Comparison of ENCODE assay signal across 8 cellular contexts in the genomic region with DNA sequence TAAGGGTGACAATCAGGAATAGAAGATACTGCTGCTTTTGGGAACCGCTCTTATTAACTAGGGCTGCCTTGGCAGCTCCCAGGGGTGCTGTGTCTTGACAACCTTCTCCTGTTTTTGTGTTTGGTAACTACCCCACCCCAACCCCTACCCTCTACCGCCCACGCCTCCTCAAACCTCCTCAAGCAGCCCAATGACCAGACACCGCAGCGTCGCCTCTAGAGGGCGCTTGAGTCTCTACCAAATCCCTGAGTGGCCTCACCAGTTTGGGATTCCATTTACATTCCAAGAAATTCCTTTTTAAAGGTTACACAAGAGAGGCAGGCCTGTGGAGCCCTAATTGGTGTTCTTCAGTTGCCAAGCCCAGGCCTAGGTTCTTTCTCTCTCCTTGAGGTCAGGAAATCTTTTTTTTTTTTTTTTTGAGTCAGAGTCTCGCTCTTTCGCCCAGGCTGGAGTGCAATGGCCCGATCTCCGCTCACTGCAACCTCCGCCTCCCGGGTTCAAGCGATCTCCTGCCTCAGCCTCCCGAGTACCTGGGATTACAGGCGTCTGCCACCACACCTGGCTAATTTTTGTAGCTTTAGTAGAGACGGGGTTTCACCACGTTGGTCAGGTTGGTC.
DNase-seq lines count a peak whose midpoint lies in the region; ATAC-seq, FAIRE-seq and TF ChIP-seq lines count a peak whose summit lies in the region.

No MANE protein-coding gene starts in this region.

- no peak for FAIRE-seq in HTR-8/SVneo (lab: Jason Lieb, UNC)

- H3K9me3 ChIP-seq in upper lobe of right lung: no peaks in the 10 kb centered on the region

- TF ChIP-seq CTCF in epithelial cell of proximal tubule (conservative IDR thresholded peaks at IDR 0.05; ENCODE audit: low read depth, low read length): peak; percentile 93
- TF ChIP-seq CTCF in upper lobe of right lung (IDR thresholded peaks at IDR 0.05): peak; percentile 63

- DNase-seq in NCI-H187 (lab: John Stamatoyannopoulos, UW) (peak; percentile 34 to 60), NCI-H187 treated with DMSO at 0.1 percent for 48 hours (lab: John Stamatoyannopoulos, UW) (no peak), HTR-8/SVneo (ENCODE audit: insufficient read length, low spot score) (peak; percentile 90), UCSD-AML1 (lab: John Stamatoyannopoulos, UW; ENCODE audit: unreplicated experiment) (peak; percentile 48), epithelial cell of proximal tubule (ENCODE audit: low read depth) (peak; percentile 80), mucosa of gallbladder (ENCODE audit: low spot score) (peak; percentile 44), upper lobe of right lung (peak; percentile 89)

- H3K27me3 ChIP-seq in upper lobe of right lung: no peaks in the 10 kb centered on the region

- no peaks in the 10 kb centered on the region for H3K36me3 ChIP-seq in upper lobe of right lung

- H3K4me1 ChIP-seq in upper lobe of right lung: no peaks in the 10 kb centered on the region

- H3K4me3 ChIP-seq in epithelial cell of proximal tubule (ENCODE audit: low read depth, low read length) (no peak overlapping the region), upper lobe of right lung (no peak overlapping the region)

- ATAC-seq in upper lobe of right lung: peak; percentile 94
- no peak for ATAC-seq in HG02588 (IDR thresholded peaks at IDR 0.05; ENCODE audit: unreplicated experiment)

- intact Hi-C loops in upper lobe of right lung (cut with DNase I): no loop called here

- no peak overlapping the region for H3K27ac ChIP-seq in upper lobe of right lung
